25 cellular contexts compared by ENCODE assay signal in the genomic region with DNA sequence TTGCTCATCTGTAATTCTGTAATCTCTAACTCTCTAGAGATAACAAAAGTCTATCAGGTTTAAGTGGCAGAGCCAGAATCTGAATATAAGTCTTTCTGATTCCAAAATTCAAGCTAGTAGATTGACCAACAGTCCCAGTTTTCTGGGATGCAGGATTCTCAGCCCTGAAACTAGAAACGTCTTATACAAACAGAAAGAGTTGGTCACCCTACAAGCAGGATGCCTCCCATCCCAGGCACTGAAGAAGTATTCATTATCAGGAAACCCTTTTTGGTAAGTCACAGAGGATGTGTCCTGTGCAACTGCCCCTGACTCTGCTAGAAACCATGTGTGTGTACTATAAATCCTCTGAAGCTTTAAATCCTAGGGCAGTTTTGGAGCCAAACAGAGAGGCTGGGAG.
DNase-seq lines count a peak whose midpoint lies in the region; ATAC-seq, FAIRE-seq and TF ChIP-seq lines count a peak whose summit lies in the region.
"Had no signal": no experiment of that assay in that cellular context is flagged by ENCODE, and none has a peak within 500 bp of the region (broad histone marks: within the 10 kb centered on the region; RNA-seq: fewer than 3 reads in every experiment).

No MANE protein-coding gene starts in this region.

- H2AK5ac ChIP-seq in H1 (ENCODE audit: low read depth, low read length) = no peak overlapping the region

- 0 out of 2 replicates have a peak overlapping the region, but pooled peaks have one; percentile 7 for H3K27ac ChIP-seq in H1 (ENCODE audit: low read depth, low read length)
- no peak overlapping the region for H3K27ac ChIP-seq in smooth muscle cell (ENCODE audit: low read depth)
- no peak overlapping the region for H3K27ac ChIP-seq in gastrocnemius medialis
- H3K27ac ChIP-seq: WERI-Rb-1 had no signal

- no peak for FAIRE-seq in H1 (lab: Jason Lieb, UNC)
- FAIRE-seq: islet of Langerhans, RCC 7860, urothelium cell line had no signal

- H3F3A ChIP-seq in smooth muscle cell (ENCODE audit: low read depth) = no peaks in the 10 kb centered on the region

- no peaks in the 10 kb centered on the region for H3K23me2 ChIP-seq in H1 (ENCODE audit: low read depth, low read length)

- no peak overlapping the region for H4K5ac ChIP-seq in H1 (ENCODE audit: insufficient read length, low read depth, low read length)

- ATAC-seq in gastrocnemius medialis = no peak
- ATAC-seq: left lobe of liver had no signal

- in situ Hi-C loops in gastrocnemius medialis (cut with MboI; ENCODE audit: low sequenced_read_pairs in 4 of 4) = no loop called here

- H4K20me1 ChIP-seq in H1 (replicated peaks in 1 of 2; ENCODE audit: control insufficient read depth in 1 of 2, insufficient read depth in 2 of 2, low read length in 2 of 2) (no peaks in the 10 kb centered on the region), smooth muscle cell (ENCODE audit: low read depth) (peaks cover 19% of the 10 kb centered on the region)

- POLR2A ChIA-PET in H1 (lab: Charles Lee; ENCODE audit: partially characterized antibody) = interaction anchor here (0.9 kb wide), 1 partner anchor 10 kb away, joined by 3 read pairs; no protein-coding TSS in a partner anchor

- no peak overlapping the region for H2BK12ac ChIP-seq in H1 (ENCODE audit: low read depth, low read length)

- no peak overlapping the region for H4K91ac ChIP-seq in H1 (replicated peaks; ENCODE audit: insufficient read length, low read length)

- TF ChIP-seq CTCF in GM12865 (IDR thresholded peaks at IDR 0.05; ENCODE audit: insufficient read depth, low read depth, low read length, missing control alignments) (no peak), H1 (IDR thresholded peaks at IDR 0.05; ENCODE audit: control extremely low read depth in 1 of 3, insufficient read depth in 1 of 3, low read depth in 1 of 3, low read length in 3 of 3) (no peak), smooth muscle cell (IDR thresholded peaks at IDR 0.05; ENCODE audit: borderline replicate concordance, insufficient read depth, poor library complexity, severe bottlenecking) (no peak), gastrocnemius medialis (IDR thresholded peaks at IDR 0.05 in 4 of 5, conservative IDR thresholded peaks at IDR 0.05 in 1 of 5) (no peak), BE2C (IDR thresholded peaks at IDR 0.05; ENCODE audit: low read depth, low read length) (no peak)

- H3K79me1 ChIP-seq in H1 (ENCODE audit: low read depth, low read length) = peaks cover 10% of the 10 kb centered on the region; the same call in 1 of the 2 replicates

- CTCF ChIA-PET in H1 (lab: Charles Lee; ENCODE audit: partially characterized antibody) = interaction anchor here (1.3 kb wide), 1 partner anchor 45 kb away, joined by 4 read pairs; no protein-coding TSS in a partner anchor

- H2AFZ ChIP-seq in H1 (ENCODE audit: low read length) (no peak overlapping the region), smooth muscle cell (ENCODE audit: low read depth) (no peak overlapping the region)

- H3K4me2 ChIP-seq in H1 (ENCODE audit: insufficient read depth in 1 of 2, low read depth in 2 of 2, low read length in 2 of 2) (no peak overlapping the region), smooth muscle cell (peak overlapping the region; percentile 4)

- TF ChIP-seq EP300 in H1 (IDR thresholded peaks at IDR 0.05; ENCODE audit: borderline replicate concordance in 1 of 2, low read depth in 2 of 2, low read length in 2 of 2) = no peak

- no peak overlapping the region for H3K56ac ChIP-seq in H1 (replicated peaks; ENCODE audit: insufficient read length, low read depth, low read length)

- no peak overlapping the region for H3K4ac ChIP-seq in H1 (replicated peaks; ENCODE audit: insufficient read length, low read depth, low read length)

- no peak overlapping the region for H2BK5ac ChIP-seq in H1 (ENCODE audit: low read depth, low read length)

- H3K79me2 ChIP-seq in H1 (ENCODE audit: control insufficient read depth in 1 of 2, insufficient read depth in 2 of 2, low read length in 2 of 2) (peaks cover 0 to 96% of the 10 kb centered on the region in 2 experiments; a peak in 3 of 4 replicates), smooth muscle cell (ENCODE audit: low read depth) (no peaks in the 10 kb centered on the region)

- no peak overlapping the region; the same call in 1 of the 2 replicates for H3K18ac ChIP-seq in H1 (ENCODE audit: extremely low read depth, low read length)

- 47% methylated on average over 1 of the region's 1 CpG; no CpG with 5 or more reads in 1 of the 2 experiments for WGBS in H1 (ENCODE audit: extremely low coverage in 1 of 2, insufficient coverage in 1 of 2, insufficient read length in 1 of 2, insufficient replicate concordance in 2 of 2, low coverage in 1 of 2, low lambda C conversion rate in 2 of 2, missing lambda C conversion rate in 1 of 2), 2 experiments
- WGBS in smooth muscle cell (ENCODE audit: low lambda C conversion rate) = 24% methylated on average over 1 of the region's 1 CpG

- H3K4me1 ChIP-seq in H1 (replicated peaks in 1 of 4; ENCODE audit: control insufficient read depth in 3 of 4, insufficient read depth in 4 of 4, low read length in 3 of 4) (peaks cover 0 to 23% (median 16%) of the 10 kb centered on the region in 4 experiments; a peak in 4 of 7 replicates), smooth muscle cell (ENCODE audit: low read depth) (peaks cover 9% of the 10 kb centered on the region), gastrocnemius medialis (peaks cover 0 to 4% of the 10 kb centered on the region in 2 donors), BE2C (peaks cover 21% of the 10 kb centered on the region)

- TF ChIP-seq RAD21 in H1 (IDR thresholded peaks at IDR 0.05 in 1 of 2, conservative IDR thresholded peaks at IDR 0.05 in 1 of 2; ENCODE audit: low read depth in 2 of 2, low read length in 2 of 2) = no peak

- H3K14ac ChIP-seq in H1 (ENCODE audit: insufficient read length) = no peak overlapping the region

- H4K8ac ChIP-seq in H1 (ENCODE audit: extremely low read depth, insufficient read depth, low read length) = no peak overlapping the region

- TF ChIP-seq POLR2A in H1 (IDR thresholded peaks at IDR 0.05; ENCODE audit: control extremely low read depth in 1 of 2, low read depth in 2 of 2, low read length in 2 of 2) (no peak), gastrocnemius medialis (IDR thresholded peaks at IDR 0.05) (no peak)

- H3K27me3 ChIP-seq in H1 (replicated peaks in 1 of 4; ENCODE audit: control insufficient read depth in 3 of 4, extremely low read depth in 1 of 4, insufficient read depth in 3 of 4, low read length in 3 of 4) (no peaks in the 10 kb centered on the region), smooth muscle cell (ENCODE audit: low read depth) (no peaks in the 10 kb centered on the region), gastrocnemius medialis (no peaks in the 10 kb centered on the region), BE2C (no peaks in the 10 kb centered on the region), MG63 (no peaks in the 10 kb centered on the region)
- H3K27me3 ChIP-seq: dorsolateral prefrontal cortex had no signal

- H3K23ac ChIP-seq in H1 (ENCODE audit: insufficient read length) = no peak overlapping the region

- H3K36me3 ChIP-seq in H1 (ENCODE audit: control insufficient read depth in 2 of 4, insufficient read depth in 4 of 4, low read length in 3 of 4) = peaks cover 0 to under 1% (median 0%) of the 10 kb centered on the region in 4 experiments; a peak in 2 of 8 replicates
- H3K36me3 ChIP-seq in smooth muscle cell (ENCODE audit: low read depth) = no peaks in the 10 kb centered on the region
- no peaks in the 10 kb centered on the region for H3K36me3 ChIP-seq in gastrocnemius medialis
- H3K36me3 ChIP-seq in BE2C = no peaks in the 10 kb centered on the region
- no peaks in the 10 kb centered on the region for H3K36me3 ChIP-seq in MG63
- H3K36me3 ChIP-seq: WERI-Rb-1 had no signal

- H3K9me3 ChIP-seq in H1 (ENCODE audit: insufficient read depth in 2 of 2, low read depth in 1 of 2, low read length in 1 of 2) (peaks cover under 1 to 5% of the 10 kb centered on the region in 2 experiments; a peak in 2 of 4 replicates), smooth muscle cell (replicated peaks; ENCODE audit: low read depth) (no peaks in the 10 kb centered on the region), gastrocnemius medialis (no peaks in the 10 kb centered on the region), BE2C (no peaks in the 10 kb centered on the region), MG63 (no peaks in the 10 kb centered on the region)
- H3K9me3 ChIP-seq: Caco-2 had no signal

- DNase-seq in GM12865 (ENCODE audit: low read depth) (peak; percentile 30), NCI-H82 treated with DMSO at 0.1 percent for 48 hours (lab: John Stamatoyannopoulos, UW; ENCODE audit: unreplicated experiment) (peak; percentile 39), H1 (ENCODE audit: low read depth in 1 of 2, low spot score in 2 of 2) (no peak), smooth muscle cell (lab: John Stamatoyannopoulos, UW; ENCODE audit: unreplicated experiment) (no peak), gastrocnemius medialis (no peak), BE2C (no peak), MG63 (no peak), HuH-7 (ENCODE audit: low spot score) (no peak)
- DNase-seq: activated CD4-positive, alpha-beta T cell treated with anti-CD3 and anti-CD28 coated beads for 48 hours; activated CD8-positive, alpha-beta memory T cell treated with anti-CD3 and anti-CD28 coated beads for 24 hours; activated T-cell treated with anti-CD3 and anti-CD28 coated beads for 4 hours; Caco-2; DMS53; dorsolateral prefrontal cortex; NCI-H2029; NCI-H526 treated with DMSO at 0.1 percent for 48 hours; SIG-M5; stimulated activated naive CD8-positive, alpha-beta T cell treated with anti-CD3 and anti-CD28 coated beads, Interleukin-15, Interleukin-2, amounts not matched to agents 100 U/mL and 50 U/mL, for 24 hours; SW 1271; WERI-Rb-1 had no signal

- no peak overlapping the region for H2BK15ac ChIP-seq in H1 (ENCODE audit: low read length)

- H2BK20ac ChIP-seq in H1 (ENCODE audit: low read length) = no peak overlapping the region

- no peak overlapping the region for H2BK120ac ChIP-seq in H1 (replicated peaks; ENCODE audit: low read depth, low read length)

- H3K9ac ChIP-seq in H1 (replicated peaks in 1 of 4; ENCODE audit: extremely low read depth in 1 of 4, low read depth in 3 of 4, low read length in 3 of 4) = no peak overlapping the region
- no peak overlapping the region for H3K9ac ChIP-seq in smooth muscle cell (ENCODE audit: low read depth)

- H3K4me3 ChIP-seq in GM12865 (ENCODE audit: low read depth, low read length) = no peak overlapping the region
- peak overlapping the region in 1 of 4 experiments; percentile 1; a peak in 1 of 8 replicates for H3K4me3 ChIP-seq in H1 (ENCODE audit: extremely low read depth in 1 of 4, insufficient read depth in 2 of 4, low read depth in 3 of 4, low read length in 4 of 4)
- H3K4me3 ChIP-seq in smooth muscle cell = no peak overlapping the region
- H3K4me3 ChIP-seq in gastrocnemius medialis = no peak overlapping the region
- H3K4me3 ChIP-seq in BE2C (ENCODE audit: low read depth, low read length) = no peak overlapping the region
- H3K4me3 ChIP-seq in MG63 = no peak overlapping the region
- H3K4me3 ChIP-seq: dorsolateral prefrontal cortex, skin epidermis had no signal

- intact Hi-C loops in gastrocnemius medialis (cut with DNase I; ENCODE audit: low total_unique reads) = no loop called here

TF ChIP-seq in H1, 55 proteins besides CTCF, POLR2A, EP300 and RAD21:
- TF ChIP-seq NRF1 (IDR thresholded peaks at IDR 0.05; ENCODE audit: low read depth, low read length) (no peak), SAP30 (IDR thresholded peaks at IDR 0.05; ENCODE audit: insufficient read depth, insufficient replicate concordance, low read length) (no peak), TAF1 (IDR thresholded peaks at IDR 0.05; ENCODE audit: low read depth, low read length) (no peak)
TF ChIP-seq in H1: peak in this region for 0.

Comparison
In these comparisons a context has a peak if more than half of its experiments do, and no peak if none do; other contexts are left out.
1. DNase-seq: peak in GM12865 (single experiment) and NCI-H82 treated with DMSO at 0.1 percent for 48 hours (single experiment); none in H1 (0 of 2), smooth muscle cell (single experiment), gastrocnemius medialis (0 of 2), BE2C (single experiment), MG63 (single experiment) and HuH-7 (single experiment).